ENCODE assay signal across 29 cellular contexts in the genomic region with DNA sequence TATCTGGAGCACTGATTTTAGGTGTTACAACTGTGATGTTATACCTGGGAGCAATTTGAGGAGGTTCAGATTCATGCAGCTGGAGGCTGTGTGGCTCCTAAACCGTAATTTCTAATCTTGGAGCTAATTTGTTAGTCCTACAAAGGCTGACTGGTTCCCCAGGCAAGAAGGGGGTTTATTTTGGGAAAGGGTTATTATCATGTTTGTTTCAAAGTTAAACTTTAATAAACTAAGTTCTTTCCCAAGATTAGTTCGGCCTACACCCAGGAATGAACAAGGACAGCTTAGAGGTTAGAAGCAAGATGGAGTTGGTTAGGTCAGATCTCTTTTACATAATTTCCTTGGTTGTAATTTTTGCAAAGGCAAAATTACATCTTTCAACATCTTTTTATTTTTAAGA.
"Had no signal": no experiment of that assay in that cellular context is flagged by ENCODE, and none has a peak within 500 bp of the region (broad histone marks: within the 10 kb centered on the region; RNA-seq: fewer than 3 reads in every experiment).

No MANE protein-coding gene starts in this region.

- H3K4me1 Mint-ChIP-seq: naive thymus-derived CD8-positive, alpha-beta T cell; nephron progenitor cell; neural crest cell; stimulated activated memory B cell treated with anti-CD40 and anti-IgM and Interleukin-4, amounts not matched to agents 10 μg/mL and 1 μg/mL and 100 μg/mL, for 72 hours; stimulated activated naive CD8-positive, alpha-beta T cell treated with anti-CD3 and anti-CD28 coated beads, Interleukin-15, amount 100 ng/mL, for 72 hours had no signal

- ATAC-seq: naive thymus-derived CD8-positive, alpha-beta T cell; natural killer cell treated with Interleukin-12 subunit alpha and Interleukin-12 subunit beta and Interleukin-15 and Interleukin-18, amount 100 ng/mL, for 72 hours; psoas muscle; right cardiac atrium; sciatic nerve; stimulated activated memory B cell treated with anti-CD40 and anti-IgM and Interleukin-4, amounts not matched to agents 10 μg/mL and 1 μg/mL and 100 μg/mL, for 72 hours; stimulated activated naive CD8-positive, alpha-beta T cell treated with anti-CD3 and anti-CD28 coated beads, Interleukin-15, amount 100 ng/mL, for 72 hours; stimulated activated naive CD8-positive, alpha-beta T cell treated with anti-CD3 and anti-CD28 coated beads, Interleukin-15, Interleukin-2, amounts not matched to agents 100 U/mL and 50 U/mL, for 24 hours; upper lobe of right lung had no signal

- H3K27me3 Mint-ChIP-seq: stimulated activated memory B cell treated with anti-CD40 and anti-IgM and Interleukin-4, amounts not matched to agents 10 μg/mL and 1 μg/mL and 100 μg/mL, for 72 hours; stimulated activated naive CD8-positive, alpha-beta T cell treated with anti-CD3 and anti-CD28 coated beads, Interleukin-15, amount 100 ng/mL, for 72 hours; type B pancreatic cell had no signal

- H3K27ac ChIP-seq: neutrophil, pancreas, psoas muscle, skin epidermis, spleen, suprapubic skin, testis, tibial artery, transverse colon, upper lobe of right lung, uterus had no signal

- H3K9me3 Mint-ChIP-seq: naive thymus-derived CD8-positive, alpha-beta T cell; natural killer cell treated with Interleukin-12 subunit alpha and Interleukin-12 subunit beta and Interleukin-15 and Interleukin-18, amount 100 ng/mL, for 72 hours; neural crest cell; stimulated activated memory B cell treated with anti-CD40 and anti-IgM and Interleukin-4, amounts not matched to agents 10 μg/mL and 1 μg/mL and 100 μg/mL, for 72 hours; stimulated activated naive CD8-positive, alpha-beta T cell treated with anti-CD3 and anti-CD28 coated beads, Interleukin-15, amount 100 ng/mL, for 72 hours; type B pancreatic cell had no signal

- H3K27ac Mint-ChIP-seq: naive thymus-derived CD8-positive, alpha-beta T cell; natural killer cell treated with Interleukin-12 subunit alpha and Interleukin-12 subunit beta and Interleukin-15 and Interleukin-18, amount 100 ng/mL, for 72 hours; nephron progenitor cell; stimulated activated memory B cell treated with anti-CD40 and anti-IgM and Interleukin-4, amounts not matched to agents 10 μg/mL and 1 μg/mL and 100 μg/mL, for 72 hours; stimulated activated naive CD8-positive, alpha-beta T cell treated with anti-CD3 and anti-CD28 coated beads, Interleukin-15, amount 100 ng/mL, for 72 hours; type B pancreatic cell had no signal

- H3K4me3 Mint-ChIP-seq: naive thymus-derived CD8-positive, alpha-beta T cell; natural killer cell treated with Interleukin-12 subunit alpha and Interleukin-12 subunit beta and Interleukin-15 and Interleukin-18, amount 100 ng/mL, for 72 hours; nephron progenitor cell; neural crest cell; stimulated activated memory B cell treated with anti-CD40 and anti-IgM and Interleukin-4, amounts not matched to agents 10 μg/mL and 1 μg/mL and 100 μg/mL, for 72 hours; stimulated activated naive CD8-positive, alpha-beta T cell treated with anti-CD3 and anti-CD28 coated beads, Interleukin-15, amount 100 ng/mL, for 72 hours; type B pancreatic cell had no signal

- DNase-seq: naive thymus-derived CD8-positive, alpha-beta T cell; nephron progenitor cell; nucleus accumbens; pancreas; psoas muscle; spleen; stimulated activated CD4-positive, alpha-beta T cell treated with anti-CD3 and anti-CD28 coated beads, Interleukin-12 subunit alpha, Interleukin-12 subunit beta, amount 100 ng/mL, for 4 hours; stimulated activated CD4-positive, alpha-beta T cell treated with anti-CD3 and anti-CD28 coated beads, Interleukin-1b, Interleukin-23, amount 100 ng/mL, for 48 hours; stimulated activated CD4-positive, alpha-beta T cell treated with anti-CD3 and anti-CD28 coated beads, Interleukin-4, amount 100 ng/mL, for 1 hour; stimulated activated CD4-positive, alpha-beta T cell treated with anti-CD3 and anti-CD28 coated beads, Interleukin-4, amount 100 ng/mL, for 4 hours; stimulated activated CD8-positive, alpha-beta memory T cell treated with anti-CD3 and anti-CD28 coated beads, Interleukin-4, amount 100 ng/mL, for 48 hours; stimulated activated naive CD4-positive, alpha-beta T cell; stimulated activated naive CD8-positive, alpha-beta T cell treated with anti-CD3 and anti-CD28 coated beads, Interleukin-15, amount 100 ng/mL, for 72 hours; stimulated activated naive CD8-positive, alpha-beta T cell treated with anti-CD3 and anti-CD28 coated beads, Interleukin-15, Interleukin-2, amounts not matched to agents 100 U/mL and 50 U/mL, for 24 hours; substantia nigra; testis; tibial artery; transverse colon; upper lobe of right lung; uterus had no signal

- H3K36me3 Mint-ChIP-seq: natural killer cell treated with Interleukin-12 subunit alpha and Interleukin-12 subunit beta and Interleukin-15 and Interleukin-18, amount 100 ng/mL, for 72 hours; stimulated activated memory B cell treated with anti-CD40 and anti-IgM and Interleukin-4, amounts not matched to agents 10 μg/mL and 1 μg/mL and 100 μg/mL, for 72 hours had no signal
